In genomic region chr4:109861941-109862340, GRCh38 we compare ENCODE assay signal across 35 cellular contexts. TPM values are rescaled to one million over a fixed set of nuclear protein-coding genes. Genes with fewer than 3 reads are reported as not detected.
"Had no signal": no experiment of that assay in that cellular context is flagged by ENCODE, and none has a peak within 500 bp of the region (broad histone marks: within the 10 kb centered on the region; RNA-seq: fewer than 3 reads in every experiment).

No MANE protein-coding gene starts in this region.

- H3K27me3 ChIP-seq: adrenal gland, ascending aorta, body of pancreas, brain microvascular endothelial cell, breast epithelium, cardiac muscle cell had no signal

- DNase-seq: activated effector memory CD4-positive, alpha-beta T cell treated with anti-CD3 and anti-CD28 coated beads, Interleukin-2, amount 50 U/mL, for 16 hours; activated effector memory CD4-positive, alpha-beta T cell treated with Interleukin-2 at 50 U/mL for 16 hours; activated gamma-delta T cell; activated gamma-delta T cell treated with Interleukin-2 at 50 U/mL for 16 hours; activated naive CD4-positive, alpha-beta T cell; activated naive CD4-positive, alpha-beta T cell treated with anti-CD3 and anti-CD28 coated beads for 36 hours; activated naive CD4-positive, alpha-beta T cell treated with anti-CD3 and anti-CD28 coated beads, Interleukin-2, amount 10 ng/mL, durations not matched to agents 7 days and 5 days; activated naive CD4-positive, alpha-beta T cell treated with anti-CD3 and anti-CD28 coated beads, Interleukin-2, amount 50 U/mL, for 16 hours; activated naive CD4-positive, alpha-beta T cell treated with Interleukin-2 at 50 U/mL for 16 hours; activated naive CD8-positive, alpha-beta T cell treated with anti-CD3 and anti-CD28 coated beads for 36 hours; activated naive CD8-positive, alpha-beta T cell treated with anti-CD3 and anti-CD28 coated beads, Interleukin-2, amount 10 ng/mL, durations not matched to agents 7 days and 5 days; activated naive CD8-positive, alpha-beta T cell treated with anti-CD3 and anti-CD28 coated beads, Interleukin-2, amount 50 U/mL, for 24 hours; activated T-cell treated with anti-CD3 and anti-CD28 coated beads, Interleukin-2, amount 50 U/mL, for 1 hour; activated T-cell treated with anti-CD3 and anti-CD28 coated beads, Interleukin-2, amount 50 U/mL, for 24 hours; activated T-cell treated with anti-CD3 and anti-CD28 coated beads, Interleukin-2, amount 50 U/mL, for 4 hours; activated T-cell treated with anti-CD3 and anti-CD28 coated beads, Interleukin-2, amount 50 U/mL, for 48 hours; activated T-cell treated with anti-CD3 and anti-CD28 coated beads, Interleukin-2, amount 50 U/mL, for 72 hours; adrenal gland; amniotic stem cell; amygdala; anterior cingulate cortex; aorta; body of pancreas; brain microvascular endothelial cell; caudate nucleus; central memory CD4-positive, alpha-beta T cell had no signal

- H3K4me1 ChIP-seq: adrenal gland, ascending aorta, breast epithelium had no signal

- H3K4me3 ChIP-seq: adrenal gland, ascending aorta, body of pancreas, breast epithelium, cardiac muscle cell had no signal

- H3K36me3 ChIP-seq: adrenal gland, ascending aorta, brain microvascular endothelial cell, breast epithelium, cardiac muscle cell had no signal

- H3K9me3 ChIP-seq: adrenal gland, body of pancreas had no signal

RNA-seq across cellular contexts. Expression of gene LRIT3, which starts 14.0 kb away (rescaled TPM):
- total RNA-seq: activated T-helper 1 cell treated with anti-CD3 and anti-CD28 coated beads, Interleukin-12 subunit alpha, Interleukin-12 subunit beta, Interleukin-2, Interleukin-4 antibody, amounts not matched to agents 30 ng/mL and 10 ng/mL and 1 ng/mL, durations not matched to agents 14 hours and 24 hours and 36 hours; ascending aorta; cardiac septum had no signal

RNA-seq across cellular contexts. Expression of gene RRH, which starts 34.2 kb away (rescaled TPM):
- total RNA-seq: activated naive CD4-positive, alpha-beta T cell treated with anti-CD3 and anti-CD28 coated beads for 36 hours; activated naive CD8-positive, alpha-beta T cell treated with anti-CD3 and anti-CD28 coated beads for 36 hours; activated naive CD8-positive, alpha-beta T cell treated with anti-CD3 and anti-CD28 coated beads, Interleukin-2, amount 10 ng/mL, durations not matched to agents 7 days and 5 days; ascending aorta; body of pancreas; cardiac muscle cell; chondrocyte had no signal

RNA-seq across cellular contexts. Expression of gene GAR1, which starts 46.4 kb away (rescaled TPM):
- total RNA-seq: ascending aorta had no signal

RNA-seq across cellular contexts. Expression of gene EGF, which starts 50.7 kb away (rescaled TPM):
- total RNA-seq: activated naive CD4-positive, alpha-beta T cell treated with anti-CD3 and anti-CD28 coated beads for 36 hours; activated naive CD4-positive, alpha-beta T cell treated with anti-CD3 and anti-CD28 coated beads, Interleukin-2, amount 50 U/mL, for 72 hours; activated naive CD8-positive, alpha-beta T cell treated with anti-CD3 and anti-CD28 coated beads for 36 hours; activated naive CD8-positive, alpha-beta T cell treated with anti-CD3 and anti-CD28 coated beads, Interleukin-2, amount 10 ng/mL, durations not matched to agents 7 days and 5 days; activated T-cell treated with anti-CD3 and anti-CD28 coated beads, Interleukin-2, amount 50 U/mL, for 72 hours; activated T-helper 1 cell treated with anti-CD3 and anti-CD28 coated beads, Interleukin-12 subunit alpha, Interleukin-12 subunit beta, Interleukin-2, Interleukin-4 antibody, amounts not matched to agents 30 ng/mL and 10 ng/mL and 1 ng/mL, durations not matched to agents 14 hours and 24 hours and 36 hours; activated T-helper 17 cell treated with anti-CD3 and anti-CD28 coated beads, Interleukin-2, amount 50 U/mL, for 72 hours; activated T-helper 2 cell treated with anti-CD3 and anti-CD28 coated beads, Interferon-gamma antibody, Interleukin-2, Interleukin-4, amounts not matched to agents 10 μg/mL and 5 μg/mL and 100 μg/mL, durations not matched to agents 14 hours and 24 hours and 36 hours; ascending aorta had no signal
